In genomic region chr7:79820387-79820786, GRCh38 we compare ENCODE assay signal across 9 cellular contexts.
A peak's percentile ranks its signal among the peaks of the same experiment; 100 is the strongest.
DNase-seq lines count a peak whose midpoint lies in the region; ATAC-seq, FAIRE-seq and TF ChIP-seq lines count a peak whose summit lies in the region.
"Had no signal": no experiment of that assay in that cellular context is flagged by ENCODE, and none has a peak within 500 bp of the region (broad histone marks: within the 10 kb centered on the region; RNA-seq: fewer than 3 reads in every experiment).

No MANE protein-coding gene starts in this region.

- no peak overlapping the region for H3K27ac ChIP-seq in kidney (ENCODE audit: low read depth in 2 of 2, low read length in 2 of 2)

- DNase-seq in AG08395 (ENCODE audit: low spot score) (peak; percentile 26), NCI-H1092 (lab: John Stamatoyannopoulos, UW) (peak; percentile 84), amygdala (lab: John Stamatoyannopoulos, UW) (peak in 38 of 56 donors; percentile 0 to 59 (median 10)), kidney (peak; percentile 47)
- DNase-seq in activated T-cell treated with anti-CD3 and anti-CD28 coated beads, Interleukin-2, amount 50 U/mL, for 72 hours, result no peak
- DNase-seq: CD8-positive, alpha-beta memory T cell had no signal

- no peaks in the 10 kb centered on the region for H3K36me3 Mint-ChIP-seq in activated T-cell treated with anti-CD3 and anti-CD28 coated beads, Interleukin-2, amount 50 U/mL, for 72 hours (ENCODE audit: insufficient read depth in 2 of 2)
- H3K36me3 Mint-ChIP-seq: CD8-positive, alpha-beta memory T cell had no signal

- no peak overlapping the region for H3K27ac Mint-ChIP-seq in activated T-cell treated with anti-CD3 and anti-CD28 coated beads, Interleukin-2, amount 50 U/mL, for 72 hours
- H3K27ac Mint-ChIP-seq: CD8-positive, alpha-beta memory T cell had no signal

- H3K4me1 Mint-ChIP-seq in activated T-cell treated with anti-CD3 and anti-CD28 coated beads, Interleukin-2, amount 50 U/mL, for 72 hours (ENCODE audit: low read depth), result no peaks in the 10 kb centered on the region
- H3K4me1 Mint-ChIP-seq: CD8-positive, alpha-beta memory T cell had no signal

- no peaks in the 10 kb centered on the region for H3K27me3 Mint-ChIP-seq in activated T-cell treated with anti-CD3 and anti-CD28 coated beads, Interleukin-2, amount 50 U/mL, for 72 hours (ENCODE audit: low read depth)
- H3K27me3 Mint-ChIP-seq: CD8-positive, alpha-beta memory T cell had no signal

- H3K4me3 ChIP-seq in kidney (ENCODE audit: low read length in 2 of 2), result no peak overlapping the region

- TF ChIP-seq POLR2A in GM18505 (IDR thresholded peaks at IDR 0.05; ENCODE audit: borderline replicate concordance, extremely low read depth, insufficient read depth, insufficient read length), result no peak

- no peaks in the 10 kb centered on the region for H3K4me1 ChIP-seq in kidney (ENCODE audit: control insufficient read depth in 1 of 2, insufficient read depth in 1 of 2, low read depth in 1 of 2, low read length in 2 of 2)

- ATAC-seq in GM18505 (IDR thresholded peaks at IDR 0.05; ENCODE audit: unreplicated experiment) (no peak), HG02571 (IDR thresholded peaks at IDR 0.05; ENCODE audit: unreplicated experiment) (no peak), GM19023 (IDR thresholded peaks at IDR 0.05; ENCODE audit: unreplicated experiment) (no peak)
- no peak for ATAC-seq in activated T-cell treated with anti-CD3 and anti-CD28 coated beads, Interleukin-2, amount 50 U/mL, for 72 hours (replicated peaks in 1 of 2)

- intact Hi-C loops in kidney (cut with DNase I), result no loop called here

- no peaks in the 10 kb centered on the region for H3K9me3 ChIP-seq in kidney (ENCODE audit: control insufficient read depth in 1 of 2, low read length in 2 of 2)

- no peak overlapping the region for H3K9ac ChIP-seq in kidney (ENCODE audit: low read length in 2 of 2)

- H3K9me3 Mint-ChIP-seq in activated T-cell treated with anti-CD3 and anti-CD28 coated beads, Interleukin-2, amount 50 U/mL, for 72 hours, result peaks cover 2 to 7% of the 10 kb centered on the region in 2 donors

- no peak for TF ChIP-seq CTCF in kidney (IDR thresholded peaks at IDR 0.05; ENCODE audit: borderline replicate concordance, extremely low read depth, insufficient read depth)

- H3K36me3 ChIP-seq in kidney (ENCODE audit: control insufficient read depth in 1 of 2, insufficient read depth in 2 of 2, low read length in 2 of 2), result no peaks in the 10 kb centered on the region

- no peak overlapping the region for H3K4me3 Mint-ChIP-seq in activated T-cell treated with anti-CD3 and anti-CD28 coated beads, Interleukin-2, amount 50 U/mL, for 72 hours

- no peak for FAIRE-seq in kidney (lab: Jason Lieb, UNC)

Comparison
In these comparisons a context has a peak if more than half of its experiments do, and no peak if none do; other contexts are left out.
1. DNase-seq: peak in AG08395 (single experiment), NCI-H1092 (single experiment), amygdala (38 of 56) and kidney (single experiment); none in activated T-cell treated with anti-CD3 and anti-CD28 coated beads, Interleukin-2, amount 50 U/mL, for 72 hours (0 of 2).